In the genomic region with DNA sequence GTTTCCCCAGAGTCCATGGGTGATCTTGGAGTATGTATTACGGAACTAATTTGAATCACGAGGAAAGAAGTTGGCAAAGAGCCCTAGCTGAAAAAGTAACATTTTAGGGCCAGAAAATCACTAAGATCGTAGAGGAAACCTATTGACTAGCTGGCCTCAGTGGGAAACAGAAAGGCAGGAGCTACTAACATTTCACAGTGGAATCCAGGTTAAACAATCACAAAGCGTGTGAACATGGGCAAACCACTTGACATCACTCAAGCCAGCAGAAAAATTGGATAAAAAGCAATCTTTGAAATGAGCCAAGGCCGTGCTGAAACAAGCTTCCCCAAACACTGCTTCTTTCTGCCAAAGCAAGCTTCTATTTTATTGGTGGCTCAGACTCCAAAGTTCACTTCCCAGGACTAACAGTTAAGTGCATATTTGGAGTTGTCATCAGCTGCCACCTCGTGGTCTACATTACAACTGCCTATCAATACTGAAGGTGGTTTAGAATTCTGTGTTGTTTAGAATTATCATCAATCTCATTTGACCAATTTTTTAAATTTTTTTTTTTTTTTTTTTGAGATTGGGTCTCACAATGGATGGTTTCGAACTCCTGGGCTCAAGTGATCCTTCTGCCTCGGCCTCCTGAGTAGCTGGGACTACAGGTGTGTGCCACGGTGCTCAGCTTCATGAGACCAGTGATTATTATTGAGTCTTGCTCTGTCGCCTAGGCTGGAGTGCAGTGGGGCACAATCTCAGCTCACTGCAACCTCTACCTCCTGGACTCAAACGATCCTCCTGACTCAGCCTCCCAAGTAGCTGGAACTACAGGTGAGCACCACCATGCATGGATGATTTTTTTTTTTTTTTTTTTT, we compare ENCODE assay signal across 8 cellular contexts. TPM values are rescaled to one million over a fixed set of nuclear protein-coding genes. Genes with fewer than 3 reads are reported as not detected.
DNase-seq lines count a peak whose midpoint lies in the region; ATAC-seq and TF ChIP-seq lines count a peak whose summit lies in the region.

No MANE protein-coding gene starts in this region.

- H3K27ac ChIP-seq in VCaP, result peak overlapping the region; percentile 92

- DNase-seq in activated T-cell treated with anti-CD3 and anti-CD28 coated beads for 4 hours, result peak; percentile 22
- DNase-seq in activated T-cell treated with anti-CD3 and anti-CD28 coated beads, Interleukin-2, amount 50 U/mL, for 1 hour, result no peak
- peak; percentile 71 for DNase-seq in NCI-H1694 treated with DMSO at 0.1 percent for 48 hours (lab: John Stamatoyannopoulos, UW)
- peak; percentile 11 to 25 (median 21) for DNase-seq in effector memory CD8-positive, alpha-beta T cell
- peak; percentile 94 for DNase-seq in medulla oblongata (ENCODE audit: extremely low spot score)
- DNase-seq in type B pancreatic cell (ENCODE audit: extremely low spot score, unreplicated experiment), result no peak

- no peak overlapping the region for H3K4me3 Mint-ChIP-seq in effector memory CD8-positive, alpha-beta T cell
- H3K4me3 Mint-ChIP-seq in type B pancreatic cell, result no peak overlapping the region

- H3K9me3 Mint-ChIP-seq in effector memory CD8-positive, alpha-beta T cell, result no peaks in the 10 kb centered on the region
- no peaks in the 10 kb centered on the region for H3K9me3 Mint-ChIP-seq in type B pancreatic cell

- peak; percentile 97 for TF ChIP-seq CTCF in VCaP (conservative IDR thresholded peaks at IDR 0.05)
- peak; percentile 64 for TF ChIP-seq CTCF in type B pancreatic cell (conservative IDR thresholded peaks at IDR 0.05)

- no peak overlapping the region for H3K27ac Mint-ChIP-seq in effector memory CD8-positive, alpha-beta T cell
- peak overlapping the region; percentile 29 for H3K27ac Mint-ChIP-seq in type B pancreatic cell

- peaks cover 4 to 6% of the 10 kb centered on the region in 2 donors for H3K4me1 Mint-ChIP-seq in effector memory CD8-positive, alpha-beta T cell (ENCODE audit: low read depth in 2 of 2)
- H3K4me1 Mint-ChIP-seq in type B pancreatic cell (ENCODE audit: unreplicated experiment), result no peaks in the 10 kb centered on the region

- peak; percentile 73 for ATAC-seq in effector memory CD8-positive, alpha-beta T cell (replicated peaks)
- ATAC-seq in HG02840 (IDR thresholded peaks at IDR 0.05; ENCODE audit: low FRiP score, unreplicated experiment), result no peak

- no peaks in the 10 kb centered on the region for H3K27me3 Mint-ChIP-seq in effector memory CD8-positive, alpha-beta T cell
- H3K27me3 Mint-ChIP-seq in type B pancreatic cell, result no peaks in the 10 kb centered on the region

- H3K36me3 Mint-ChIP-seq in effector memory CD8-positive, alpha-beta T cell (ENCODE audit: insufficient read depth), result peaks cover 55% of the 10 kb centered on the region
- peaks cover 38% of the 10 kb centered on the region for H3K36me3 Mint-ChIP-seq in type B pancreatic cell

RNA-seq across cellular contexts. Expression of a gene that starts 10.6 kb away (rescaled TPM):
- total RNA-seq in type B pancreatic cell (ENCODE audit: low replicate concordance), result 1,583 and 1,590 TPM in 2 replicates

RNA-seq across cellular contexts. Expression of a gene that starts 22.8 kb away (rescaled TPM):
- 19.4 and 31.9 TPM in 2 replicates for total RNA-seq in type B pancreatic cell (ENCODE audit: low replicate concordance)

RNA-seq across cellular contexts. Expression of a gene that starts 50.6 kb away (rescaled TPM):
- total RNA-seq in type B pancreatic cell (ENCODE audit: low replicate concordance), result 3.4 and 12.5 TPM in 2 replicates

Comparison
In these comparisons a context has a peak if more than half of its experiments do, and no peak if none do; other contexts are left out.
1. DNase-seq: peak in activated T-cell treated with anti-CD3 and anti-CD28 coated beads for 4 hours (single experiment), NCI-H1694 treated with DMSO at 0.1 percent for 48 hours (single experiment), effector memory CD8-positive, alpha-beta T cell (3 of 3) and medulla oblongata (single experiment); none in activated T-cell treated with anti-CD3 and anti-CD28 coated beads, Interleukin-2, amount 50 U/mL, for 1 hour (single experiment) and type B pancreatic cell (single experiment).